ENCODE assay signal across 1 cellular context in the genomic region with DNA sequence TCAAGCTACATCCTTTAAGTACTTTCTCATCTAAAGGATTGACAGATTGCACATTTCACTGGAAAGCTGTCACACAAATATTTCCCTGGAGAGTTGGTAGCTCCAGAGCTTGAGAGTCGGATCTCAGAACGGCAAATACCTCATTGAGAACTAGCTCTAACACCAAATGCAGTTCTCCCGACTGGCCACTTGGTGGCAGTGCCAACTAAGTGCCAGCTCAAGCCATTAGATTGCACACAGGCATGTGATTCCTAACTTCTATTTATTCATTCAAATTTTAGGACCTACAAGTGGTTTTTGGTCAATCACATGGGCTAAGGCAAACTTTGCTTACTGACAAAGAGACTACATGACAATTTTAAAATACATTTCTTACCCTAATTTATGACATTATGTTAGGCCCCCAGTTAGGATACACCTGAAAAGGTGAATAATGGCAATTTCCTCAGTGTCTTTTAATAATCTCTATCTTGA.
TF ChIP-seq lines count a peak whose summit lies in the region.

No MANE protein-coding gene starts in this region.

TF ChIP-seq in GM23338, 12 proteins besides CTCF, POLR2A, EP300 and RAD21 (continued from another document):
- TF ChIP-seq ZNF462 (CRISPR knock-in tag; IDR thresholded peaks at IDR 0.05) (no peak), EZH2phosphoT487 (IDR thresholded peaks at IDR 0.05; ENCODE audit: unreplicated experiment) (no peak), ZNF114 (CRISPR knock-in tag; IDR thresholded peaks at IDR 0.05) (no peak)
- TF ChIP-seq, protein P1, sequence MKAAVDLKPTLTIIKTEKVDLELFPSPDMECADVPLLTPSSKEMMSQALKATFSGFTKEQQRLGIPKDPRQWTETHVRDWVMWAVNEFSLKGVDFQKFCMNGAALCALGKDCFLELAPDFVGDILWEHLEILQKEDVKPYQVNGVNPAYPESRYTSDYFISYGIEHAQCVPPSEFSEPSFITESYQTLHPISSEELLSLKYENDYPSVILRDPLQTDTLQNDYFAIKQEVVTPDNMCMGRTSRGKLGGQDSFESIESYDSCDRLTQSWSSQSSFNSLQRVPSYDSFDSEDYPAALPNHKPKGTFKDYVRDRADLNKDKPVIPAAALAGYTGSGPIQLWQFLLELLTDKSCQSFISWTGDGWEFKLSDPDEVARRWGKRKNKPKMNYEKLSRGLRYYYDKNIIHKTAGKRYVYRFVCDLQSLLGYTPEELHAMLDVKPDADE (IDR thresholded peaks at IDR 0.05) = no peak
